1 cellular context compared by ENCODE assay signal in genomic region chr14:71703477-71703876, GRCh38.
TF ChIP-seq lines count a peak whose summit lies in the region.

No MANE protein-coding gene starts in this region.

TF ChIP-seq in SK-N-SH, 30 proteins besides CTCF, POLR2A, EP300 and RAD21 (continued from another document):
- TF ChIP-seq REST (IDR thresholded peaks at IDR 0.05; ENCODE audit: low read depth, low read length), result no peak
- no peak for TF ChIP-seq FOSL2 (IDR thresholded peaks at IDR 0.05; ENCODE audit: borderline replicate concordance, low read depth)
- TF ChIP-seq RFX5 (IDR thresholded peaks at IDR 0.05; ENCODE audit: low read length), result no peak
- no peak for TF ChIP-seq IRF3 (IDR thresholded peaks at IDR 0.05; ENCODE audit: low read depth, low read length)
